12 cellular contexts compared by ENCODE assay signal in the genomic region with DNA sequence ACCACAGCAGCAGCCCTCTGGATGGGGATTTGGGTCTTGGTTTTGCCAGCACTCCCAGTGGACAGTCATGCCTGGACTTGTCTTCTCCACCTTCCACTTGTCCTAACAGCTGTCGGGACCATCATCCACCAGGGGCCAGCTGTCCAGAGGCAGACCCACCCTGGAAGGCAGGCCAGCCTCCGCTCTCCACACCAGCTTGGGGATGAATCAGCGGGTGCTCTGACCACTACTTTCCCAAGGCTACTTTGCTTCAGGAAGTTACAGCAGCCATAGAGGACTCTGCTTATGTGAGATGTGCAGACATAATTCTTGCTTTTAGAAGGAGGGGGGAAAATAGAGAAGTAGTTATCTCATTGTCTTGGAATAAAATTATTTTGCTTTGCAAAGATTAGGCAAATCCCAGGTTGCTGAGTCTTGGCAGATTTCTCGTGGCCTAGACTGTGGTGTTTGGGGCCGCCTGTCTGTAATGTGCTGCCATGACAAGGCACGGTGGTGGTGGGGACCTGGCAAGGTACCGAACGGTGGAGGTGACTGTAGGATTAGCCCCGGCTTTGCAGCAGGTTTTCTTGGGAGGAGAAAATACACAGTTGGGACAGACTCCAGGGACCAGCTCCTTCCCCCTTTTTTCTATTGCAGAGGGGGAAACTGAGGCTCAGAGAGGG.
A peak's percentile ranks its signal among the peaks of the same experiment; 100 is the strongest.
DNase-seq lines count a peak whose midpoint lies in the region; TF ChIP-seq lines count a peak whose summit lies in the region.
"Had no signal": no experiment of that assay in that cellular context is flagged by ENCODE, and none has a peak within 500 bp of the region (broad histone marks: within the 10 kb centered on the region; RNA-seq: fewer than 3 reads in every experiment).

No MANE protein-coding gene starts in this region.

- H4K20me1 ChIP-seq in Loucy (ENCODE audit: insufficient read depth, low read length, poor library complexity, severe bottlenecking): no peaks in the 10 kb centered on the region

- H2AK5ac ChIP-seq in mesenchymal stem cell (ENCODE audit: low read length, severe bottlenecking): peak overlapping the region; percentile 78

- H3K36me3 ChIP-seq in Loucy (ENCODE audit: insufficient read depth, low read length) (no peaks in the 10 kb centered on the region), mesenchymal stem cell (ENCODE audit: control insufficient read depth in 1 of 2, insufficient read depth in 2 of 2, low read depth in 1 of 2, low read length in 2 of 2) (no peaks in the 10 kb centered on the region)
- H3K36me3 ChIP-seq: vagina had no signal

- in situ Hi-C loops in GM13977 (cut with MboI; ENCODE audit: low pct_unique_long_range_greater_than_20kb, low sequenced_read_pairs, unreplicated experiment): no loop called here

- H3K27me3 ChIP-seq in AG04450 (ENCODE audit: control insufficient read depth, insufficient read depth, low read length) (no peaks in the 10 kb centered on the region), Loucy (ENCODE audit: insufficient read depth, low read length, poor library complexity, severe bottlenecking) (no peaks in the 10 kb centered on the region), mesenchymal stem cell (ENCODE audit: control insufficient read depth in 1 of 2, insufficient read depth in 1 of 2, low read length in 2 of 2) (no peaks in the 10 kb centered on the region)
- H3K27me3 ChIP-seq: vagina had no signal

- peak overlapping the region; percentile 85 to 93 for H3K18ac ChIP-seq in mesenchymal stem cell (ENCODE audit: low read depth in 1 of 2, low read length in 2 of 2)

- H2BK5ac ChIP-seq in mesenchymal stem cell (ENCODE audit: low read depth, low read length, poor library complexity, severe bottlenecking): no peak overlapping the region

- no peaks in the 10 kb centered on the region for H3K79me2 ChIP-seq in Loucy (ENCODE audit: insufficient read depth, low read length)

- H3K9me2 ChIP-seq in Loucy (replicated peaks; ENCODE audit: low read depth, low read length): no peaks in the 10 kb centered on the region

- no peaks in the 10 kb centered on the region for H3K4me1 ChIP-seq in Loucy (ENCODE audit: insufficient read depth, low read length, poor library complexity, severe bottlenecking)
- H3K4me1 ChIP-seq in mesenchymal stem cell (ENCODE audit: control insufficient read depth, insufficient read depth, low read depth, low read length): peaks cover 19% of the 10 kb centered on the region

- H4K91ac ChIP-seq in mesenchymal stem cell (ENCODE audit: low read length): peak overlapping the region; percentile 62

- H3F3A ChIP-seq in Loucy (ENCODE audit: low read depth): no peaks in the 10 kb centered on the region

- peaks cover 55% of the 10 kb centered on the region for H3K79me1 ChIP-seq in mesenchymal stem cell (replicated peaks; ENCODE audit: low read length, poor library complexity, severe bottlenecking)

- peak overlapping the region in 1 of 2 experiments; percentile 81 for H3K14ac ChIP-seq in mesenchymal stem cell (ENCODE audit: low read length in 2 of 2)

- H3K27ac ChIP-seq in AG04450 (ENCODE audit: low read depth, low read length) (peak overlapping the region; percentile 69), mesenchymal stem cell (ENCODE audit: low read length, poor library complexity, severe bottlenecking) (peak overlapping the region; percentile 16)

- CTCF ChIA-PET in AG04450 (lab: Charles Lee): interaction anchor here (0.7 to 1.2 kb wide), 5 partner anchors 21 to 119 kb away, joined by 3 to 4 read pairs (median 3); no protein-coding TSS in a partner anchor

- WGBS in mesenchymal stem cell: 72% methylated on average over 9 of the region's 9 CpGs

- H4K8ac ChIP-seq in mesenchymal stem cell (ENCODE audit: low read length): peak overlapping the region; percentile 8

- peak overlapping the region in 1 of 2 experiments; percentile 89 for H3K4ac ChIP-seq in mesenchymal stem cell (ENCODE audit: low read depth in 1 of 2, low read length in 2 of 2)

- peak overlapping the region; percentile 14 for H3K9ac ChIP-seq in Loucy (ENCODE audit: low read depth, low read length, poor library complexity, severe bottlenecking)
- H3K9ac ChIP-seq in mesenchymal stem cell (ENCODE audit: low read length): peak overlapping the region; percentile 87

- DNase-seq in AG04450 (ENCODE audit: low read depth, low spot score) (no peak), dermis blood vessel endothelial cell (peak; percentile 28), mesenchymal stem cell (peak; percentile 91), GM13977 (ENCODE audit: low spot score) (no peak), NCI-H2227 (lab: John Stamatoyannopoulos, UW; ENCODE audit: unreplicated experiment) (no peak), GF-D8 (lab: John Stamatoyannopoulos, UW) (no peak)
- no peak for DNase-seq in activated naive CD4-positive, alpha-beta T cell treated with anti-CD3 and anti-CD28 coated beads, Interleukin-2, amount 50 U/mL, for 16 hours
- DNase-seq: activated CD4-positive, alpha-beta T cell treated with anti-CD3 and anti-CD28 coated beads, Interleukin-2, amount 50 U/mL, for 48 hours; NCI-H2081; SIG-M5 had no signal

- H2BK120ac ChIP-seq in mesenchymal stem cell (ENCODE audit: low read depth, low read length): no peak overlapping the region

- POLR2A ChIA-PET in AG04450 (lab: Yijun Ruan, JAX): interaction anchor here (0.8 kb wide), 1 partner anchor 33 kb away, joined by 4 read pairs; no protein-coding TSS in a partner anchor

- H3K9me3 ChIP-seq in AG04450 (ENCODE audit: control insufficient read depth, insufficient read depth, low read length): no peaks in the 10 kb centered on the region
- H3K9me3 ChIP-seq in Loucy (ENCODE audit: insufficient read depth, low read depth, low read length): no peaks in the 10 kb centered on the region
- H3K9me3 ChIP-seq in mesenchymal stem cell (ENCODE audit: control insufficient read depth, low read length): no peaks in the 10 kb centered on the region
- H3K9me3 ChIP-seq: vagina had no signal

- H3K4me2 ChIP-seq in Loucy (ENCODE audit: low read depth, low read length, poor library complexity, severe bottlenecking): no peak overlapping the region
- no peak overlapping the region for H3K4me2 ChIP-seq in mesenchymal stem cell (ENCODE audit: low read length, poor library complexity, severe bottlenecking)

- TF ChIP-seq CTCF in AG04450 (IDR thresholded peaks at IDR 0.05; ENCODE audit: low read depth, low read length): no peak
- TF ChIP-seq CTCF in Loucy (conservative IDR thresholded peaks at IDR 0.05; ENCODE audit: low read length): no peak
- no peak for TF ChIP-seq CTCF in GM13977 (IDR thresholded peaks at IDR 0.05; ENCODE audit: extremely low read depth, insufficient read depth, missing control alignments)

- H3K4me3 ChIP-seq in AG04450 (ENCODE audit: low read depth, low read length) (no peak overlapping the region), Loucy (ENCODE audit: low read length, poor library complexity, severe bottlenecking) (no peak overlapping the region), mesenchymal stem cell (ENCODE audit: insufficient read depth in 1 of 2, low read depth in 1 of 2, low read length in 2 of 2) (no peak overlapping the region)
- H3K4me3 ChIP-seq: vagina had no signal

- H2BK12ac ChIP-seq in mesenchymal stem cell (ENCODE audit: low read length in 2 of 2): peak overlapping the region in 1 of 2 experiments; percentile 90

- H2AFZ ChIP-seq in Loucy (ENCODE audit: low read length) (no peak overlapping the region), mesenchymal stem cell (ENCODE audit: low read depth, low read length) (no peak overlapping the region)

- peak overlapping the region; percentile 54 for H2BK15ac ChIP-seq in mesenchymal stem cell (ENCODE audit: low read depth, poor library complexity, severe bottlenecking)

- H3K23ac ChIP-seq in mesenchymal stem cell (ENCODE audit: low read length in 2 of 2): no peak overlapping the region

Comparison
In these comparisons a context has a peak if more than half of its experiments do, and no peak if none do; other contexts are left out.
1. DNase-seq: peak in dermis blood vessel endothelial cell (single experiment) and mesenchymal stem cell (single experiment); none in AG04450 (single experiment), GM13977 (single experiment), NCI-H2227 (single experiment), GF-D8 (single experiment) and activated naive CD4-positive, alpha-beta T cell treated with anti-CD3 and anti-CD28 coated beads, Interleukin-2, amount 50 U/mL, for 16 hours (single experiment).